In the genomic region with DNA sequence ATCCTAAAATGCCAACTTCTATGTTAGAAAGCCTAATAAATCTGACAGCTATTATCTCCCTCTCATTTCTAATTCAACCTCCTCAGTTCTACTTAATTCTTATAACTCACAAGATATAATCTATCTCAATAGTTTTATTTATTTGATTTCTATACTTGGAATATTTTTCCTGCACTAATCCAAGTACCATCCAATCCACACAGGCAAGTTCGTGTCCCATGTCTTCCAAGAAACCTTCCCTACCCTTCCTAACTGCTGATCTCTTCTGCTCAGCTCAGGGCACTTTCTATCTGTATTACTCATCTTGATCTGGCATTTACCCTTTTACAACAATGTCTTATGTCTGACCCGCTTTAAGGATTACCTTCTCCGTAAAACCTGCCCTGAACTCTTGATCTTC, we compare ENCODE assay signal across 28 cellular contexts. TPM values are rescaled to one million over a fixed set of nuclear protein-coding genes. Genes with fewer than 3 reads are reported as not detected.
"Had no signal": no experiment of that assay in that cellular context is flagged by ENCODE, and none has a peak within 500 bp of the region (broad histone marks: within the 10 kb centered on the region; RNA-seq: fewer than 3 reads in every experiment).

No MANE protein-coding gene starts in this region.

- FAIRE-seq: TTC549 had no signal

- DNase-seq: activated CD4-positive, alpha-beta T cell treated with anti-CD3 and anti-CD28 coated beads for 4 hours; activated CD8-positive, alpha-beta memory T cell treated with anti-CD3 and anti-CD28 coated beads, Interleukin-2, amount 50 U/mL, for 48 hours; activated CD8-positive, alpha-beta T cell treated with anti-CD3 and anti-CD28 coated beads, Interleukin-2, amount 10 ng/mL, durations not matched to agents 7 days and 5 days; activated naive CD4-positive, alpha-beta T cell treated with anti-CD3 and anti-CD28 coated beads, Interleukin-2, amount 50 U/mL, for 16 hours; activated naive CD8-positive, alpha-beta T cell treated with anti-CD3 and anti-CD28 coated beads, Interleukin-2, amount 10 ng/mL, durations not matched to agents 7 days and 5 days; activated T-cell treated with anti-CD3 and anti-CD28 coated beads, Interleukin-2, amount 50 U/mL, for 1 hour; adrenal gland; aorta; caudate nucleus; colonic mucosa; NCI-H1092; NCI-H1417; NCI-H1930; NCI-H2107; NCI-H2171 treated with DMSO at 0.1 percent for 48 hours; NCI-H345; NCI-H510A; NCI-H526 treated with DMSO at 0.1 percent for 48 hours; PC-3; SHP77 treated with DMSO at 0.1 percent for 48 hours; T-cell; T-helper 2 cell; T1000 had no signal

- H3K4me1 ChIP-seq: breast epithelium, colonic mucosa had no signal

- H3K4me3 ChIP-seq: adrenal gland, breast epithelium, colonic mucosa had no signal

- H3K27ac ChIP-seq: adrenal gland, breast epithelium, colonic mucosa, VCaP had no signal

- ATAC-seq: activated CD4-positive, CD25-positive, alpha-beta regulatory T cell treated with anti-CD3 and anti-CD28 coated beads, Interleukin-2, amount 50 U/mL, for 24 hours; activated CD8-positive, alpha-beta T cell treated with anti-CD3 and anti-CD28 coated beads, Interleukin-2, amount 10 ng/mL, durations not matched to agents 7 days and 5 days; PC-3; T-cell had no signal

- H3K27me3 ChIP-seq: adrenal gland, breast epithelium, colonic mucosa had no signal

- H3K9me3 ChIP-seq: adrenal gland, breast epithelium, colonic mucosa had no signal

RNA-seq across cellular contexts. Expression of a gene that starts 42.6 kb away (rescaled TPM):
- polyA plus RNA-seq: aorta had no signal

RNA-seq across cellular contexts. Expression of a gene that starts 46.5 kb away (rescaled TPM):
- total RNA-seq: SK-MEL-5 had no signal
